17 cellular contexts compared by ENCODE assay signal in genomic region chr3:172057624-172058023, GRCh38.
"Had no signal": no experiment of that assay in that cellular context is flagged by ENCODE, and none has a peak within 500 bp of the region (broad histone marks: within the 10 kb centered on the region; RNA-seq: fewer than 3 reads in every experiment).

No MANE protein-coding gene starts in this region.

- H3K27ac Mint-ChIP-seq: activated naive CD8-positive, alpha-beta T cell treated with anti-CD3 and anti-CD28 coated beads for 36 hours; endodermal cell had no signal

- H3K9me3 Mint-ChIP-seq: endodermal cell had no signal

- H3K4me3 Mint-ChIP-seq: activated naive CD8-positive, alpha-beta T cell treated with anti-CD3 and anti-CD28 coated beads for 36 hours; endodermal cell had no signal

- H3K27ac ChIP-seq: cardiac muscle cell, epithelial cell of prostate, hepatocyte, thyroid gland, WERI-Rb-1 had no signal

- FAIRE-seq: urothelium cell line had no signal

- DNase-seq: activated CD4-positive, alpha-beta T cell treated with anti-CD3 and anti-CD28 coated beads, Interleukin-2, amount 50 U/mL, for 48 hours; activated naive CD4-positive, alpha-beta T cell; activated naive CD8-positive, alpha-beta T cell treated with anti-CD3 and anti-CD28 coated beads for 36 hours; activated T-cell treated with anti-CD3 and anti-CD28 coated beads for 4 hours; amniotic stem cell; endodermal cell; foreskin fibroblast; islet precursor cell; stimulated activated naive CD4-positive, alpha-beta T cell; SW 1271; thyroid gland; WERI-Rb-1 had no signal

- ATAC-seq: left lobe of liver had no signal

- H3K9me3 ChIP-seq: thyroid gland had no signal

- H3K4me2 ChIP-seq: hepatocyte had no signal

- H3K36me3 ChIP-seq: thyroid gland, WERI-Rb-1 had no signal

- H3K27me3 Mint-ChIP-seq: activated naive CD8-positive, alpha-beta T cell treated with anti-CD3 and anti-CD28 coated beads for 36 hours had no signal

- H3K4me3 ChIP-seq: cardiac muscle cell, hepatocyte, thyroid gland had no signal

- H3K27me3 ChIP-seq: cardiac muscle cell, hepatocyte, thyroid gland had no signal
